ENCODE assay signal across 8 cellular contexts in genomic region chr9:133994359-133995011, GRCh38. TPM values are rescaled to one million over a fixed set of nuclear protein-coding genes. Genes with fewer than 3 reads are reported as not detected.
A peak's percentile ranks its signal among the peaks of the same experiment; 100 is the strongest.
DNase-seq lines count a peak whose midpoint lies in the region; ATAC-seq, FAIRE-seq and TF ChIP-seq lines count a peak whose summit lies in the region.

No MANE protein-coding gene starts in this region.

- no peaks in the 10 kb centered on the region for H3K9me3 ChIP-seq in HepG2 (ENCODE audit: low read length)

- DNase-seq in GM13977 (ENCODE audit: low spot score) (peak; percentile 87), NCI-H2196 treated with DMSO at 0.1 percent for 48 hours (lab: John Stamatoyannopoulos, UW; ENCODE audit: unreplicated experiment) (peak; percentile 52), cerebellar cortex (ENCODE audit: low spot score) (peak; percentile 62), HepG2 (ENCODE audit: low spot score) (peak; percentile 64)
- peak; percentile 74 to 76 for DNase-seq in activated CD4-positive, alpha-beta T cell treated with anti-CD3 and anti-CD28 coated beads for 4 hours
- DNase-seq in stimulated activated CD4-positive, alpha-beta T cell treated with anti-CD3 and anti-CD28 coated beads, TNF-alpha, amount 100 ng/mL, for 24 hours (ENCODE audit: low read depth in 3 of 3): peak; percentile 53 to 73 (median 57)

- in situ Hi-C loops in GM13977 (cut with MboI; ENCODE audit: low pct_unique_long_range_greater_than_20kb, low sequenced_read_pairs, unreplicated experiment): loop anchor here (10.0 kb wide), 1 partner anchor 210 kb away; no protein-coding TSS in a partner anchor
- in situ Hi-C loops in HepG2 (cut with HindIII; ENCODE audit: extremely low pct_ligation_motif_present, low pct_unique_long_range_greater_than_20kb): loop anchor here (5.0 kb wide), 1 partner anchor 207 kb away; no protein-coding TSS in a partner anchor

- H3K9ac ChIP-seq in HepG2 (ENCODE audit: insufficient read depth, low read depth, low read length): no peak overlapping the region

- H3K4me2 ChIP-seq in HepG2 (ENCODE audit: low read depth, low read length): peak overlapping the region; percentile 91

- H3K27ac ChIP-seq in ACC112 (ENCODE audit: low read depth, low read length): no peak overlapping the region
- no peak overlapping the region for H3K27ac ChIP-seq in HepG2 (ENCODE audit: extremely low read length, insufficient read depth, low read length)

- H3K27me3 ChIP-seq in ACC112 (ENCODE audit: insufficient read depth, low read length) (no peaks in the 10 kb centered on the region), HepG2 (ENCODE audit: control insufficient read depth in 1 of 2, insufficient read depth in 2 of 2, low read length in 2 of 2) (no peaks in the 10 kb centered on the region)

- H3K4me3 ChIP-seq in ACC112 (ENCODE audit: low read depth, low read length): peak overlapping the region; percentile 99; the same call in 1 of the 2 replicates
- peak overlapping the region in 1 of 3 experiments; percentile 97; a peak in 1 of 6 replicates for H3K4me3 ChIP-seq in HepG2 (replicated peaks in 1 of 3; ENCODE audit: insufficient read depth in 1 of 3, low read depth in 2 of 3, low read length in 3 of 3)

- peaks cover 15% of the 10 kb centered on the region; the same call in 1 of the 2 replicates for H4K20me1 ChIP-seq in HepG2 (ENCODE audit: insufficient read depth, low read length)

- peaks cover 8% of the 10 kb centered on the region for H3K4me1 ChIP-seq in ACC112 (ENCODE audit: control insufficient read depth, insufficient read depth, low read length, unreplicated experiment)
- H3K4me1 ChIP-seq in HepG2 (ENCODE audit: insufficient read depth, low read length): peaks cover 36% of the 10 kb centered on the region

- TF ChIP-seq CTCF in GM13977 (IDR thresholded peaks at IDR 0.05; ENCODE audit: extremely low read depth, insufficient read depth, missing control alignments): peak; percentile 97
- TF ChIP-seq CTCF in HepG2 (CRISPR knock-in tag; IDR thresholded peaks at IDR 0.05): peak; percentile 99

- no peak for TF ChIP-seq EP300 in HepG2 (IDR thresholded peaks at IDR 0.05; ENCODE audit: low read depth in 2 of 2, low read length in 2 of 2)
- TF ChIP-seq EP300 in HepG2 (CRISPR knock-in tag; IDR thresholded peaks at IDR 0.05; ENCODE audit: borderline replicate concordance): no peak

- CTCF ChIA-PET in HepG2 (lab: Yijun Ruan, JAX; ENCODE audit: low intra/inter-chr PET ratio, low total read pairs): interaction anchor here (0.7 to 4.0 kb wide), 7 partner anchors 70 to 267 kb away, joined by 3 to 40 read pairs (median 7); no protein-coding TSS in a partner anchor

- 7% methylated on average over 10 of the region's 11 CpGs for WGBS in HepG2 (ENCODE audit: low lambda C conversion rate)

- H3K36me3 ChIP-seq in ACC112 (ENCODE audit: insufficient read depth, low read length): no peaks in the 10 kb centered on the region
- no peaks in the 10 kb centered on the region for H3K36me3 ChIP-seq in HepG2 (replicated peaks in 1 of 2; ENCODE audit: control insufficient read depth in 1 of 2, insufficient read depth in 2 of 2, low read length in 2 of 2)

- no peak overlapping the region for H2AFZ ChIP-seq in ACC112 (ENCODE audit: low read length, unreplicated experiment)
- no peak overlapping the region for H2AFZ ChIP-seq in HepG2 (ENCODE audit: low read length)

- H3K79me2 ChIP-seq in ACC112 (ENCODE audit: control insufficient read depth, insufficient read depth, low read length, unreplicated experiment) (peaks cover 24% of the 10 kb centered on the region), HepG2 (ENCODE audit: insufficient read depth, low read length) (peaks cover 26% of the 10 kb centered on the region)

- peak; percentile 62 for FAIRE-seq in HepG2 (lab: Jason Lieb, UNC)

- BruUV-seq in HepG2 (replicated peaks; lab: Mats Ljungman, UMichigan): no TSS peak

- TF ChIP-seq RAD21 in HepG2 (CRISPR knock-in tag; IDR thresholded peaks at IDR 0.05): peak; percentile 99

- intact Hi-C loops in HepG2 (cut with micrococcal nuclease; ENCODE audit: unreplicated experiment): loop anchor here (1.0 to 2.0 kb wide), 3 partner anchors 16 to 212 kb away; no protein-coding TSS in a partner anchor

- ATAC-seq in HepG2: peak; percentile 65
- ATAC-seq in GM18907 (IDR thresholded peaks at IDR 0.05; ENCODE audit: unreplicated experiment): no peak

- POLR2A ChIA-PET in HepG2 (lab: Yijun Ruan, JAX): interaction anchor here (0.9 to 1.6 kb wide), 6 partner anchors 80 to 257 kb away, joined by 3 to 11 read pairs (median 4); partner anchors contain the start of gene SARDH

- TF ChIP-seq POLR2A in HepG2 (IDR thresholded peaks at IDR 0.05; ENCODE audit: insufficient read depth in 1 of 2, low read depth in 2 of 2, low read length in 2 of 2): no peak

TF ChIP-seq in HepG2, 621 proteins besides CTCF, POLR2A, EP300 and RAD21 (continues in another document):
- no peak for TF ChIP-seq GMEB2 (CRISPR knock-in tag; IDR thresholded peaks at IDR 0.05; ENCODE audit: low read depth)

RNA-seq across cellular contexts. Expression of gene VAV2, which starts 2.4 kb away (rescaled TPM):
- total RNA-seq in HepG2 (2016; rRNA removed; fragmentation: Illumina TruSeq; extraction: Trizol): 21.2 and 22.5 TPM in 2 replicates
- total RNA-seq in HepG2 (2016; cell fraction: cytosol; rRNA removed; fragmentation: Illumina TruSeq; extraction: Trizol; ENCODE audit: low read depth): 11.6 and 15.3 TPM in 2 replicates
- total RNA-seq in HepG2 (2016; cell fraction: insoluble cytoplasmic fraction; rRNA removed; fragmentation: Illumina TruSeq; extraction: Trizol): 17.5 and 22.6 TPM in 2 replicates
- total RNA-seq in HepG2 (2016; cell fraction: membrane; rRNA removed; fragmentation: Illumina TruSeq; extraction: Trizol): 15.0 and 15.8 TPM in 2 replicates
- 24.8 and 26.3 TPM in 2 replicates for total RNA-seq in HepG2 (2016; cell fraction: nucleus; rRNA removed; fragmentation: Illumina TruSeq; extraction: Trizol)
- 22.9 and 32.7 TPM in 2 replicates for polyA plus RNA-seq in HepG2 (2011; rRNA removed)
- polyA plus RNA-seq in HepG2 (2011; cell fraction: cytosol; rRNA removed): 23.2 and 24.2 TPM in 2 replicates
- polyA plus RNA-seq in HepG2 (2011; cell fraction: nucleus; rRNA removed): 70.9 and 79.3 TPM in 2 replicates
- 34.9 and 35.5 TPM in 2 replicates for polyA plus RNA-seq in HepG2 (2012)
- 2.1 and 2.5 TPM in 2 replicates for polyA plus RNA-seq in HepG2 (2016; cell fraction: cytosol; fragmentation: Illumina TruSeq; extraction: Trizol; ENCODE audit: low read depth)
- polyA plus RNA-seq in HepG2 (2016; cell fraction: insoluble cytoplasmic fraction; fragmentation: Illumina TruSeq; extraction: Trizol; ENCODE audit: low read depth): 21.5 and 26.8 TPM in 2 replicates
- polyA plus RNA-seq in HepG2 (2016; cell fraction: membrane; fragmentation: Illumina TruSeq; extraction: Trizol; ENCODE audit: low read depth): 8.7 and 9.2 TPM in 2 replicates
- 61.9 and 62.3 TPM in 2 replicates for polyA plus RNA-seq in HepG2 (2016; cell fraction: nucleus; fragmentation: Illumina TruSeq; extraction: Trizol; ENCODE audit: insufficient read depth, low read depth)
- 37.6 and 51.8 TPM in 2 replicates for polyA minus RNA-seq in HepG2 (2011; rRNA and poly(A)+ RNA removed; ENCODE audit: low replicate concordance)
- polyA minus RNA-seq in HepG2 (2011; cell fraction: cytosol; rRNA and poly(A)+ RNA removed): 33.6 and 35.2 TPM in 2 replicates
- polyA minus RNA-seq in HepG2 (2011; cell fraction: nucleus; rRNA and poly(A)+ RNA removed): 32.7 and 34.4 TPM in 2 replicates

RNA-seq across cellular contexts. Expression of gene BRD3OS, which starts 30.8 kb away (rescaled TPM):
- 4.9 and 5.0 TPM in 2 replicates for total RNA-seq in HepG2 (2016; rRNA removed; fragmentation: Illumina TruSeq; extraction: Trizol)
- total RNA-seq in HepG2 (2016; cell fraction: cytosol; rRNA removed; fragmentation: Illumina TruSeq; extraction: Trizol; ENCODE audit: low read depth): 2.6 and 4.1 TPM in 2 replicates
- 4.9 and 5.5 TPM in 2 replicates for total RNA-seq in HepG2 (2016; cell fraction: insoluble cytoplasmic fraction; rRNA removed; fragmentation: Illumina TruSeq; extraction: Trizol)
- total RNA-seq in HepG2 (2016; cell fraction: membrane; rRNA removed; fragmentation: Illumina TruSeq; extraction: Trizol): 10.3 and 11.9 TPM in 2 replicates
- 3.1 and 4.3 TPM in 2 replicates for total RNA-seq in HepG2 (2016; cell fraction: nucleus; rRNA removed; fragmentation: Illumina TruSeq; extraction: Trizol)
- 3.9 and 5.7 TPM in 2 replicates for polyA plus RNA-seq in HepG2 (2011; rRNA removed)
- polyA plus RNA-seq in HepG2 (2011; cell fraction: cytosol; rRNA removed): 3.3 and 4.0 TPM in 2 replicates
- polyA plus RNA-seq in HepG2 (2011; cell fraction: nucleus; rRNA removed): 3.3 and 3.7 TPM in 2 replicates
- 2.3 and 2.6 TPM in 2 replicates for polyA plus RNA-seq in HepG2 (2012)
- polyA plus RNA-seq in HepG2 (2016; cell fraction: cytosol; fragmentation: Illumina TruSeq; extraction: Trizol; ENCODE audit: low read depth): 4.5 and 6.0 TPM in 2 replicates
- polyA plus RNA-seq in HepG2 (2016; cell fraction: insoluble cytoplasmic fraction; fragmentation: Illumina TruSeq; extraction: Trizol; ENCODE audit: low read depth): 5.4 and 5.8 TPM in 2 replicates
- polyA plus RNA-seq in HepG2 (2016; cell fraction: membrane; fragmentation: Illumina TruSeq; extraction: Trizol; ENCODE audit: low read depth): 8.8 and 10.1 TPM in 2 replicates
- 4.3 and 5.4 TPM in 2 replicates for polyA plus RNA-seq in HepG2 (2016; cell fraction: nucleus; fragmentation: Illumina TruSeq; extraction: Trizol; ENCODE audit: insufficient read depth, low read depth)
- polyA minus RNA-seq in HepG2 (2011; rRNA and poly(A)+ RNA removed; ENCODE audit: low replicate concordance): 5.6 and 12.7 TPM in 2 replicates
- 2.5 and 3.1 TPM in 2 replicates for polyA minus RNA-seq in HepG2 (2011; cell fraction: cytosol; rRNA and poly(A)+ RNA removed)
- polyA minus RNA-seq in HepG2 (2011; cell fraction: nucleus; rRNA and poly(A)+ RNA removed): 1.5 and 2.1 TPM in 2 replicates
